In genomic region chr11:124945826-124946225, GRCh38 we compare ENCODE assay signal across 34 cellular contexts. TPM values are rescaled to one million over a fixed set of nuclear protein-coding genes. Genes with fewer than 3 reads are reported as not detected.
"Had no signal": no experiment of that assay in that cellular context is flagged by ENCODE, and none has a peak within 500 bp of the region (broad histone marks: within the 10 kb centered on the region; RNA-seq: fewer than 3 reads in every experiment).

No MANE protein-coding gene starts in this region.

- H3K9ac ChIP-seq: neural progenitor cell, parathyroid adenoma had no signal

- DNase-seq: islet precursor cell; left ventricle myocardium inferior; mesendoderm; naive B cell; natural killer cell; nephron progenitor cell; occipital lobe; right cardiac atrium; sigmoid colon; small intestine; spleen; stimulated activated CD4-positive, alpha-beta T cell treated with anti-CD3 and anti-CD28 coated beads, Interleukin-4, amount 100 ng/mL, for 24 hours; stimulated activated naive CD4-positive, alpha-beta T cell; testis; thyroid gland; transverse colon; upper lobe of left lung had no signal

- H3K27ac ChIP-seq: hepatocyte, left ventricle myocardium inferior, neural progenitor cell, neutrophil, parathyroid adenoma, sigmoid colon, spleen, testis, thyroid gland, transverse colon, upper lobe of left lung, vagina had no signal

- H3K36me3 ChIP-seq: left ventricle myocardium inferior, neural progenitor cell, neutrophil, sigmoid colon, spleen, thyroid gland, transverse colon, upper lobe of left lung, vagina had no signal

- H2AFZ ChIP-seq: hepatocyte, neural progenitor cell, parathyroid adenoma had no signal

- H3K79me2 ChIP-seq: hepatocyte, parathyroid adenoma had no signal

- ATAC-seq: natural killer cell; right cardiac atrium; stimulated activated effector memory CD8-positive, alpha-beta T cell treated with anti-CD3 and anti-CD28 coated beads, Interleukin-12 subunit alpha, Interleukin-12 subunit beta, amount 100 ng/mL, for 72 hours had no signal

- FAIRE-seq: small intestine had no signal

- H3K4me2 ChIP-seq: hepatocyte, neural progenitor cell had no signal

- H3K4me3 ChIP-seq: hepatocyte, left ventricle myocardium inferior, lung, neural progenitor cell, sigmoid colon, spleen, testis, thyroid gland, transverse colon, upper lobe of left lung, vagina had no signal

- H3K9me3 ChIP-seq: neutrophil, sigmoid colon, testis, thyroid gland, transverse colon, upper lobe of left lung, vagina had no signal

- H3K4me1 ChIP-seq: left ventricle myocardium inferior, parathyroid adenoma, sigmoid colon, testis, thyroid gland, transverse colon, upper lobe of left lung, vagina had no signal

- H3K27me3 ChIP-seq: hepatocyte, neural progenitor cell, sigmoid colon, testis, thyroid gland, upper lobe of left lung, vagina had no signal

RNA-seq across cellular contexts. Expression of gene HEPACAM, which starts 10.0 kb away (rescaled TPM):
- total RNA-seq: left ventricle myocardium inferior, lung, mesothelial cell of epicardium, natural killer cell, osteocyte, pulmonary artery endothelial cell, urinary bladder had no signal
- polyA plus RNA-seq: hepatocyte had no signal

RNA-seq across cellular contexts. Expression of gene HEPN1, which starts 26.8 kb away (rescaled TPM):
- total RNA-seq: hepatocyte, kidney epithelial cell, left ventricle myocardium inferior, lower leg skin, lung, mesothelial cell of epicardium, mononuclear cell, natural killer cell, occipital lobe, osteocyte, progenitor cell of endocrine pancreas, pulmonary artery endothelial cell, renal cortical epithelial cell, right cardiac atrium, sigmoid colon, subcutaneous adipose tissue, testis, thyroid gland, transverse colon, upper lobe of left lung, urinary bladder, vagina had no signal
- polyA plus RNA-seq: hepatocyte, lung, right cardiac atrium, spleen, urinary bladder had no signal

RNA-seq across cellular contexts. Expression of gene ROBO4, which starts 48.2 kb away (rescaled TPM):
- total RNA-seq: mesothelial cell of epicardium, natural killer cell, progenitor cell of endocrine pancreas had no signal
